ENCODE assay signal across 8 cellular contexts in the genomic region with DNA sequence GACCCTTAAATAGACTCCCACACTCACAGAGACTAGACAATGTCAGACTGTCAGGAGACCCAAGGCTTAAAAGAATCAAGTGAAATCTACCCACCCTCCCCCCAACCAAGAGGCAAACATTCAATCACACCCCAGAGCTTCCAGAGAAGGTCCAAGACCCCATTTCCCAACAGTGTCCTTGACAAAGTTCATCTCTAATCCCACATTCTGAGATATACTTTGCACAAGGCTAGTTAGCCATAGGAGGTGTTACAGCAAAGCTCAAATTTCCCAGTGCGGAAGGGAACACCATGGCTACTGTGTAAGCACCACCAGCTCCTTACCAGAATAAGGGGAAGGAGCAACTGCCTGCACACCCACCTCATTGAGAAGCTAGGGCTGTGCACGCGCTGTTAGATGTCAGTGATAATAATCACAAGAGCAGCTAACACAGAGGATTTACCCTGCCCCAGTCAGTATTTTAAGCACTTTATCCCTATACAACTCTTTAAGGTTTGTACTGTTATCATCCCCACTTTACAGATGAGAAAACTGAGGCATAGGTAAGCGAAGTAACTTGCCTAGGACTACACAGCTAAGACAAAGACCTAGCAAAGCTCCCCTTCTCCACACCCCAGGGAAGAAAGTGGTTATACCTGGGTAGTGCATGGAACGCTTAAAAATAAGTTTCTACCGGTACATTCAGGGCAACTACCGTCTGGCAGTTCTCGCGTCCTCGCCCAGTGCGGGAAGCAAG. TPM values are rescaled to one million over a fixed set of nuclear protein-coding genes. Genes with fewer than 3 reads are reported as not detected.
A peak's percentile ranks its signal among the peaks of the same experiment; 100 is the strongest.
DNase-seq lines count a peak whose midpoint lies in the region; ATAC-seq and TF ChIP-seq lines count a peak whose summit lies in the region.

No MANE protein-coding gene starts in this region.

- DNase-seq in SK-N-MC (ENCODE audit: low read depth, low spot score), result no peak
- no peak for DNase-seq in fibroblast of pulmonary artery (ENCODE audit: low read depth)
- DNase-seq in psoas muscle, result no peak
- no peak for DNase-seq in medulla oblongata (ENCODE audit: extremely low spot score)
- no peak for DNase-seq in hepatic stellate cell (ENCODE audit: low spot score)

- 0 out of 2 replicates have a peak, but pooled peaks cover 4% of the 10 kb centered on the region for H3K36me3 ChIP-seq in ES-I3 (ENCODE audit: insufficient read depth, low read length)
- no peaks in the 10 kb centered on the region for H3K36me3 ChIP-seq in SK-N-MC (ENCODE audit: insufficient read depth, low read length)
- no peaks in the 10 kb centered on the region for H3K36me3 ChIP-seq in psoas muscle (ENCODE audit: insufficient read depth in 1 of 2, low read depth in 1 of 2)

- H3K4me3 ChIP-seq in SK-N-MC (peak overlapping the region; percentile 77), fibroblast of pulmonary artery (replicated peaks; ENCODE audit: low read depth, low read length) (peak overlapping the region; percentile 74), psoas muscle (peak overlapping the region; percentile 87)

- no peak overlapping the region for H3K27ac ChIP-seq in SK-N-MC
- H3K27ac ChIP-seq in psoas muscle, result no peak overlapping the region

- H3K4me1 ChIP-seq in ES-I3 (ENCODE audit: insufficient read depth, low read length), result no peaks in the 10 kb centered on the region; the same call in 1 of the 2 replicates
- no peaks in the 10 kb centered on the region for H3K4me1 ChIP-seq in psoas muscle

- no peak for ATAC-seq in psoas muscle
- ATAC-seq in GM21528 (IDR thresholded peaks at IDR 0.05; ENCODE audit: low FRiP score, unreplicated experiment), result no peak
- no peak for ATAC-seq in GM18867 (IDR thresholded peaks at IDR 0.05; ENCODE audit: unreplicated experiment)

- no peak for TF ChIP-seq CTCF in fibroblast of pulmonary artery (IDR thresholded peaks at IDR 0.05; ENCODE audit: low read length, missing control alignments)
- TF ChIP-seq CTCF in psoas muscle (IDR thresholded peaks at IDR 0.05), result no peak

- intact Hi-C loops in psoas muscle (cut with DNase I), result loop anchor here (2.0 to 10.0 kb wide), 2 partner anchors 81 to 83 kb away; no protein-coding TSS in a partner anchor

- H3K27me3 ChIP-seq in psoas muscle (ENCODE audit: insufficient read depth in 3 of 3, low read length in 2 of 3), result peaks cover 0 to 17% (median 2%) of the 10 kb centered on the region in 3 donors

- peak overlapping the region; percentile 90 for H3K9ac ChIP-seq in ES-I3 (ENCODE audit: low read depth, low read length)
- no peak overlapping the region for H3K9ac ChIP-seq in SK-N-MC (ENCODE audit: insufficient read length)

- 37 to 46% (median 43%) methylated on average over 11 of the region's 11 CpGs for WGBS in psoas muscle, 3 donors

- H3K9me3 ChIP-seq in ES-I3 (ENCODE audit: control insufficient read depth, insufficient read depth, low read length) (no peaks in the 10 kb centered on the region), SK-N-MC (ENCODE audit: low read depth, low read length) (no peaks in the 10 kb centered on the region), psoas muscle (no peaks in the 10 kb centered on the region)

RNA-seq across cellular contexts. Expression of a gene that starts 17.3 kb away (rescaled TPM):
- total RNA-seq in psoas muscle, result not detected
- polyA plus RNA-seq in psoas muscle, result under 1 TPM in 1 of 3 donors, not detected in 2; 0.01 TPM
